ENCODE assay signal across 9 cellular contexts in the genomic region with DNA sequence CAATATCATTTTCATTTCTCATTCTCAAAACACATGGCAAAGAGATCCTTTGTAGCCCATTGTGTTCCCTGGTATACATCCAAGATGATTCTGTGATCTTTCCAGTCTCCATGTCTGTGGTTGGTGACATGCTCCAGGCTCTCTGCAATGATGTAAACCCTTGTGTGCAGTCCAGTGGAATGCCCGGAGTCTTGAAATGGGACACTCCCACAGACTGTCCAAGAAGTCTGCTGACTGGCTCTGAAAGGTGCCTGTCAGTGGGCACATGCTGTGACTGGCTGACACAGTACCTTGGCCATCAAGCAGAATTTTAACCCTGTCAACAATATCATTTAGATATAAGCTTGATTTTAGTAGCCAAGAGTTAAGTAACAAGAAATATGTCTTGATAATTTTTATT.
DNase-seq lines count a peak whose midpoint lies in the region; ATAC-seq lines count a peak whose summit lies in the region.
"Had no signal": no experiment of that assay in that cellular context is flagged by ENCODE, and none has a peak within 500 bp of the region (broad histone marks: within the 10 kb centered on the region; RNA-seq: fewer than 3 reads in every experiment).

No MANE protein-coding gene starts in this region.

- intact Hi-C loops in Right ventricle myocardium superior (cut with DNase I) (no loop called here), posterior vena cava (cut with DNase I) (no loop called here)

- ATAC-seq in Right ventricle myocardium superior (ENCODE audit: poor library complexity): peak; percentile 92
- no peak for ATAC-seq in HG02981 (IDR thresholded peaks at IDR 0.05; ENCODE audit: unreplicated experiment)

- DNase-seq in ELR (ENCODE audit: low read depth) (peak; percentile 71), amygdala (lab: John Stamatoyannopoulos, UW) (peak in 55 of 56 donors; percentile 4 to 94 (median 71)), Right ventricle myocardium superior (peak; percentile 80), putamen (ENCODE audit: low spot score) (peak; percentile 95), HuH-7.5 (ENCODE audit: low spot score) (no peak), posterior vena cava (ENCODE audit: low spot score) (no peak)
- DNase-seq in activated CD8-positive, alpha-beta memory T cell treated with anti-CD3 and anti-CD28 coated beads, Interleukin-2, amount 50 U/mL, for 4 hours: no peak
- DNase-seq: RPMI8226 had no signal

Comparison
In these comparisons a context has a peak if more than half of its experiments do, and no peak if none do; other contexts are left out.
1. DNase-seq: peak in ELR (single experiment), amygdala (55 of 56), Right ventricle myocardium superior (single experiment) and putamen (single experiment); none in HuH-7.5 (single experiment), posterior vena cava (single experiment) and activated CD8-positive, alpha-beta memory T cell treated with anti-CD3 and anti-CD28 coated beads, Interleukin-2, amount 50 U/mL, for 4 hours (single experiment).